15 cellular contexts compared by ENCODE assay signal in genomic region chr11:45931739-45932138, GRCh38. TPM values are rescaled to one million over a fixed set of nuclear protein-coding genes. Genes with fewer than 3 reads are reported as not detected.
DNase-seq lines count a peak whose midpoint lies in the region; ATAC-seq and TF ChIP-seq lines count a peak whose summit lies in the region.
"Had no signal": no experiment of that assay in that cellular context is flagged by ENCODE, and none has a peak within 500 bp of the region (broad histone marks: within the 10 kb centered on the region; RNA-seq: fewer than 3 reads in every experiment).

No MANE protein-coding gene starts in this region.

- H3K27ac Mint-ChIP-seq in activated CD8-positive, alpha-beta T cell treated with anti-CD3 and anti-CD28 coated beads, Interleukin-2, amount 10 ng/mL, durations not matched to agents 7 days and 5 days: peak overlapping the region; percentile 87
- H3K27ac Mint-ChIP-seq in activated CD8-positive, alpha-beta T cell treated with anti-CD3 and anti-CD28 coated beads for 36 hours: no peak overlapping the region
- H3K27ac Mint-ChIP-seq in activated T-helper 17 cell treated with anti-CD3 and anti-CD28 coated beads, Interleukin-2, amount 50 U/mL, for 72 hours: peak overlapping the region; percentile 29
- peak overlapping the region; percentile 53 to 94 (median 82) for H3K27ac Mint-ChIP-seq in immature natural killer cell

- H3K27me3 ChIP-seq in thymus (ENCODE audit: control insufficient read depth, insufficient read depth) (no peaks in the 10 kb centered on the region), MG63 (no peaks in the 10 kb centered on the region)
- H3K27me3 ChIP-seq: heart right ventricle had no signal

- no peak for ATAC-seq in activated CD8-positive, alpha-beta T cell treated with anti-CD3 and anti-CD28 coated beads, Interleukin-2, amount 10 ng/mL, durations not matched to agents 7 days and 5 days
- no peak for ATAC-seq in activated CD8-positive, alpha-beta T cell treated with anti-CD3 and anti-CD28 coated beads for 36 hours
- no peak for ATAC-seq in activated T-helper 17 cell treated with anti-CD3 and anti-CD28 coated beads, Interleukin-2, amount 50 U/mL, for 72 hours (replicated peaks)
- no peak for ATAC-seq in HG02938 (IDR thresholded peaks at IDR 0.05; ENCODE audit: unreplicated experiment)

- H3K4me1 ChIP-seq in thymus (ENCODE audit: control insufficient read depth, insufficient read depth, low read length): peaks cover 8% of the 10 kb centered on the region

- no peaks in the 10 kb centered on the region for H3K9me3 ChIP-seq in thymus (ENCODE audit: control insufficient read depth)
- H3K9me3 ChIP-seq in MG63: no peaks in the 10 kb centered on the region
- H3K9me3 ChIP-seq: heart right ventricle, thoracic aorta had no signal

- H3K4me3 ChIP-seq in thymus (ENCODE audit: low read length): no peak overlapping the region
- no peak overlapping the region for H3K4me3 ChIP-seq in MG63
- H3K4me3 ChIP-seq: heart right ventricle, thoracic aorta had no signal

- H3K36me3 Mint-ChIP-seq in activated CD8-positive, alpha-beta T cell treated with anti-CD3 and anti-CD28 coated beads, Interleukin-2, amount 10 ng/mL, durations not matched to agents 7 days and 5 days (ENCODE audit: low read depth): peaks cover 7% of the 10 kb centered on the region
- peaks cover 2% of the 10 kb centered on the region for H3K36me3 Mint-ChIP-seq in activated CD8-positive, alpha-beta T cell treated with anti-CD3 and anti-CD28 coated beads for 36 hours (ENCODE audit: low read depth)
- peaks cover 48% of the 10 kb centered on the region for H3K36me3 Mint-ChIP-seq in activated T-helper 17 cell treated with anti-CD3 and anti-CD28 coated beads, Interleukin-2, amount 50 U/mL, for 72 hours (ENCODE audit: low read depth)
- peaks cover 7 to 25% (median 8%) of the 10 kb centered on the region in 3 donors for H3K36me3 Mint-ChIP-seq in immature natural killer cell

- CTCF ChIA-PET in activated CD8-positive, alpha-beta T cell treated with anti-CD3 and anti-CD28 coated beads, Interleukin-2, amount 10 ng/mL, durations not matched to agents 7 days and 5 days (lab: Charles Lee): no interaction called here
- CTCF ChIA-PET in activated CD8-positive, alpha-beta T cell treated with anti-CD3 and anti-CD28 coated beads for 36 hours (lab: Charles Lee): interaction anchor here (0.6 kb wide), 1 partner anchor 77 kb away, joined by 3 read pairs; no protein-coding TSS in a partner anchor

- no peaks in the 10 kb centered on the region for H3K9me3 Mint-ChIP-seq in activated CD8-positive, alpha-beta T cell treated with anti-CD3 and anti-CD28 coated beads, Interleukin-2, amount 10 ng/mL, durations not matched to agents 7 days and 5 days (ENCODE audit: insufficient read depth)
- no peaks in the 10 kb centered on the region for H3K9me3 Mint-ChIP-seq in activated CD8-positive, alpha-beta T cell treated with anti-CD3 and anti-CD28 coated beads for 36 hours
- no peaks in the 10 kb centered on the region for H3K9me3 Mint-ChIP-seq in activated T-helper 17 cell treated with anti-CD3 and anti-CD28 coated beads, Interleukin-2, amount 50 U/mL, for 72 hours
- H3K9me3 Mint-ChIP-seq in immature natural killer cell: no peaks in the 10 kb centered on the region

- no peak for TF ChIP-seq CTCF in activated CD8-positive, alpha-beta T cell treated with anti-CD3 and anti-CD28 coated beads for 36 hours (IDR thresholded peaks at IDR 0.05)

- WGBS in thymus: 94% methylated on average over 10 of the region's 10 CpGs

- H3K4me1 Mint-ChIP-seq in activated CD8-positive, alpha-beta T cell treated with anti-CD3 and anti-CD28 coated beads, Interleukin-2, amount 10 ng/mL, durations not matched to agents 7 days and 5 days (ENCODE audit: low read depth): peaks cover 39% of the 10 kb centered on the region
- peaks cover 26% of the 10 kb centered on the region for H3K4me1 Mint-ChIP-seq in activated CD8-positive, alpha-beta T cell treated with anti-CD3 and anti-CD28 coated beads for 36 hours (ENCODE audit: low read depth)
- peaks cover 19% of the 10 kb centered on the region for H3K4me1 Mint-ChIP-seq in activated T-helper 17 cell treated with anti-CD3 and anti-CD28 coated beads, Interleukin-2, amount 50 U/mL, for 72 hours
- H3K4me1 Mint-ChIP-seq in immature natural killer cell: peaks cover 37 to 43% of the 10 kb centered on the region in 2 donors

- H3K27me3 Mint-ChIP-seq in activated CD8-positive, alpha-beta T cell treated with anti-CD3 and anti-CD28 coated beads, Interleukin-2, amount 10 ng/mL, durations not matched to agents 7 days and 5 days (ENCODE audit: low read depth): no peaks in the 10 kb centered on the region
- no peaks in the 10 kb centered on the region for H3K27me3 Mint-ChIP-seq in activated CD8-positive, alpha-beta T cell treated with anti-CD3 and anti-CD28 coated beads for 36 hours
- H3K27me3 Mint-ChIP-seq in activated T-helper 17 cell treated with anti-CD3 and anti-CD28 coated beads, Interleukin-2, amount 50 U/mL, for 72 hours: no peaks in the 10 kb centered on the region
- peaks cover 7 to 13% (median 11%) of the 10 kb centered on the region in 3 donors for H3K27me3 Mint-ChIP-seq in immature natural killer cell (ENCODE audit: low read depth in 3 of 3)

- no peak for DNase-seq in activated CD8-positive, alpha-beta T cell treated with anti-CD3 and anti-CD28 coated beads, Interleukin-2, amount 10 ng/mL, durations not matched to agents 7 days and 5 days
- DNase-seq in activated CD8-positive, alpha-beta T cell treated with anti-CD3 and anti-CD28 coated beads for 36 hours: no peak
- DNase-seq in immature natural killer cell (no peak), MG63 (no peak)
- no peak for DNase-seq in effector CD8-positive, alpha-beta T cell (lab: John Stamatoyannopoulos, UW)
- DNase-seq: activated T-cell treated with anti-CD3 and anti-CD28 coated beads for 4 hours, heart right ventricle, NCI-H748 treated with DMSO at 0.1 percent for 48 hours, small intestine had no signal

- POLR2A ChIA-PET in activated CD8-positive, alpha-beta T cell treated with anti-CD3 and anti-CD28 coated beads, Interleukin-2, amount 10 ng/mL, durations not matched to agents 7 days and 5 days (lab: Charles Lee): no interaction called here
- POLR2A ChIA-PET in activated CD8-positive, alpha-beta T cell treated with anti-CD3 and anti-CD28 coated beads for 36 hours (lab: Charles Lee): no interaction called here

- H3K27ac ChIP-seq in thymus (ENCODE audit: low read depth): peak overlapping the region; percentile 53
- H3K27ac ChIP-seq: thoracic aorta had no signal

- no peak overlapping the region for H3K4me3 Mint-ChIP-seq in activated CD8-positive, alpha-beta T cell treated with anti-CD3 and anti-CD28 coated beads, Interleukin-2, amount 10 ng/mL, durations not matched to agents 7 days and 5 days
- H3K4me3 Mint-ChIP-seq in activated CD8-positive, alpha-beta T cell treated with anti-CD3 and anti-CD28 coated beads for 36 hours: no peak overlapping the region
- H3K4me3 Mint-ChIP-seq in activated T-helper 17 cell treated with anti-CD3 and anti-CD28 coated beads, Interleukin-2, amount 50 U/mL, for 72 hours: no peak overlapping the region
- peak overlapping the region in 2 of 5 donors; percentile 18 to 36 for H3K4me3 Mint-ChIP-seq in immature natural killer cell

- peaks cover 48% of the 10 kb centered on the region for H3K36me3 ChIP-seq in thymus (ENCODE audit: control insufficient read depth, insufficient read depth)
- H3K36me3 ChIP-seq in MG63: no peaks in the 10 kb centered on the region

- intact Hi-C loops in activated CD8-positive, alpha-beta T cell treated with anti-CD3 and anti-CD28 coated beads for 36 hours (cut with micrococcal nuclease): no loop called here

RNA-seq across cellular contexts. Expression of gene LARGE2, which starts 9.3 kb away (rescaled TPM):
- total RNA-seq in activated CD8-positive, alpha-beta T cell treated with anti-CD3 and anti-CD28 coated beads, Interleukin-2, amount 10 ng/mL, durations not matched to agents 7 days and 5 days: under 1 TPM; 0.44 to 0.71 TPM
- 1 to 10 TPM in 1 of 2 experiments, under 1 TPM in 1; 0.70 to 1.1 TPM for total RNA-seq in activated CD8-positive, alpha-beta T cell treated with anti-CD3 and anti-CD28 coated beads for 36 hours
- 1 to 10 TPM in 1 of 2 donors, under 1 TPM in 1; 0.80 to 1.8 TPM for total RNA-seq in activated T-helper 17 cell treated with anti-CD3 and anti-CD28 coated beads, Interleukin-2, amount 50 U/mL, for 72 hours
- under 1 TPM in 1 of 3 donors, not detected in 2; 0.96 TPM for polyA plus RNA-seq in immature natural killer cell
- polyA plus RNA-seq in thymus: 12.2 TPM
- not detected in 2 replicates for total RNA-seq in MG63 (2014; rRNA removed; shearing (Covaris generic); ENCODE audit: low replicate concordance)
- total RNA-seq: A172 had no signal
- polyA plus RNA-seq: neural cell had no signal

RNA-seq across cellular contexts. Expression of gene PEX16, which starts 14.1 kb away (rescaled TPM):
- 10 to 100 TPM; 50.0 to 54.6 TPM for total RNA-seq in activated CD8-positive, alpha-beta T cell treated with anti-CD3 and anti-CD28 coated beads, Interleukin-2, amount 10 ng/mL, durations not matched to agents 7 days and 5 days
- total RNA-seq in activated CD8-positive, alpha-beta T cell treated with anti-CD3 and anti-CD28 coated beads for 36 hours: 10 to 100 TPM; 34.4 to 35.2 TPM
- 10 to 100 TPM; 27.9 to 45.4 TPM for total RNA-seq in activated T-helper 17 cell treated with anti-CD3 and anti-CD28 coated beads, Interleukin-2, amount 50 U/mL, for 72 hours
- 10 to 100 TPM; 51.0 to 69.9 (median 51.2) TPM for polyA plus RNA-seq in immature natural killer cell
- 46.0 TPM for polyA plus RNA-seq in thymus
- total RNA-seq in MG63 (2014; rRNA removed; shearing (Covaris generic); ENCODE audit: low replicate concordance): 20.5 and 31.6 TPM in 2 replicates

RNA-seq across cellular contexts. Expression of gene FREY1, which starts 24.7 kb away (rescaled TPM):
- total RNA-seq in activated CD8-positive, alpha-beta T cell treated with anti-CD3 and anti-CD28 coated beads, Interleukin-2, amount 10 ng/mL, durations not matched to agents 7 days and 5 days: 1 to 10 TPM; 2.1 TPM
- total RNA-seq in activated CD8-positive, alpha-beta T cell treated with anti-CD3 and anti-CD28 coated beads for 36 hours: under 1 TPM; 0.43 to 0.72 TPM
- total RNA-seq in activated T-helper 17 cell treated with anti-CD3 and anti-CD28 coated beads, Interleukin-2, amount 50 U/mL, for 72 hours: 1 to 10 TPM; 1.8 to 2.7 TPM
- polyA plus RNA-seq in immature natural killer cell (not detected), thymus (0.62 TPM)
- total RNA-seq in MG63 (2014; rRNA removed; shearing (Covaris generic); ENCODE audit: low replicate concordance): 0.72 and 5.0 TPM in 2 replicates
- polyA plus RNA-seq: neural cell had no signal

RNA-seq across cellular contexts. Expression of gene MAPK8IP1, which starts 46.3 kb away (rescaled TPM):
- total RNA-seq in activated CD8-positive, alpha-beta T cell treated with anti-CD3 and anti-CD28 coated beads, Interleukin-2, amount 10 ng/mL, durations not matched to agents 7 days and 5 days: 1 to 10 TPM in 1 of 2 experiments, under 1 TPM in 1; 0.95 to 1.3 TPM
- total RNA-seq in activated CD8-positive, alpha-beta T cell treated with anti-CD3 and anti-CD28 coated beads for 36 hours: 1 to 10 TPM; 1.4 to 1.8 TPM
- under 1 TPM; 0.65 to 0.93 TPM for total RNA-seq in activated T-helper 17 cell treated with anti-CD3 and anti-CD28 coated beads, Interleukin-2, amount 50 U/mL, for 72 hours
- polyA plus RNA-seq in immature natural killer cell (under 1 TPM in 2 of 3 donors, not detected in 1; 0.08 to 0.09 TPM), thymus (2.1 TPM)
- 2.6 and 15.5 TPM in 2 replicates for total RNA-seq in MG63 (2014; rRNA removed; shearing (Covaris generic); ENCODE audit: low replicate concordance)
